Comparison of ENCODE assay signal across 3 cellular contexts in the genomic region with DNA sequence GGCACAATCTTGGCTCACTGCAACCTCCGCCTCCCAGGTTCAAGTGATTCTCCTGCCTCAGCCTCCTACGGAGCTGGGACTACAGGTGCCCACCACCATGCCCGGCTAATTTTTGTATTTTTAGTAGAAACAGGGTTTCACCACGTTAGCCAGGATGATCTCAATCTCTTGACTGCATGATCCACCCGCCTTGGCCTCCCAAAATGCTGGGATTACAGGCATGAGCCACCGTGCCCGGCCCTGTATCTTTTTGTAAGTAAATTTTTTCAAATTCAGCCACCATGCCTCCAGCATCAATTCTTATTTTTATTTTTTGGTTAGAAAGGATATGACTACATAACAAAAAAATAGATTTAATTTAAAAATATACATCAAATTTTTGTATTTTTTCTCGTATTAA. TPM values are rescaled to one million over a fixed set of nuclear protein-coding genes. Genes with fewer than 3 reads are reported as not detected.
"Had no signal": no experiment of that assay in that cellular context is flagged by ENCODE, and none has a peak within 500 bp of the region (broad histone marks: within the 10 kb centered on the region; RNA-seq: fewer than 3 reads in every experiment).

No MANE protein-coding gene starts in this region.

RNA-seq across cellular contexts. Expression of gene DKK2, which starts 36.7 kb away (rescaled TPM):
- total RNA-seq: HepG2, HT-29, K562 had no signal
- polyA plus RNA-seq: HepG2, K562 had no signal
